Comparison of ENCODE assay signal across 8 cellular contexts in genomic region chr6:33324139-33324538, GRCh38. TPM values are rescaled to one million over a fixed set of nuclear protein-coding genes. Genes with fewer than 3 reads are reported as not detected.
DNase-seq lines count a peak whose midpoint lies in the region; ATAC-seq and TF ChIP-seq lines count a peak whose summit lies in the region.

No MANE protein-coding gene starts in this region.

- peak overlapping the region; percentile 88 for H3K9ac ChIP-seq in endocrine pancreas (ENCODE audit: control insufficient read depth, insufficient read depth, low read length)

- DNase-seq in GM12865 (ENCODE audit: low read depth): peak; percentile 40
- DNase-seq in NB4 (ENCODE audit: low read depth): peak; percentile 39
- DNase-seq in psoas muscle: no peak
- no peak for DNase-seq in SW480 (ENCODE audit: low spot score)
- no peak for DNase-seq in GM10266 (ENCODE audit: extremely low spot score)

- peak overlapping the region; percentile 88 for H3K27ac ChIP-seq in psoas muscle

- H3K36me3 ChIP-seq in endocrine pancreas (ENCODE audit: control insufficient read depth, insufficient read depth, low read length) (no peaks in the 10 kb centered on the region), psoas muscle (ENCODE audit: insufficient read depth in 1 of 2, low read depth in 1 of 2) (peaks cover 8 to 25% of the 10 kb centered on the region in 2 donors)

- ATAC-seq in psoas muscle (no peak), HG03039 (IDR thresholded peaks at IDR 0.05; ENCODE audit: unreplicated experiment) (no peak), HG03175 (IDR thresholded peaks at IDR 0.05; ENCODE audit: unreplicated experiment) (no peak)

- H3K4me3 ChIP-seq in GM12865 (ENCODE audit: low read depth, low read length) (peak overlapping the region; percentile 65), NB4 (ENCODE audit: low read depth, low read length) (peak overlapping the region; percentile 93), endocrine pancreas (ENCODE audit: control insufficient read depth, insufficient read depth, low read length) (peak overlapping the region; percentile 67), psoas muscle (peak overlapping the region; percentile 80)

- TF ChIP-seq CTCF in GM12865 (IDR thresholded peaks at IDR 0.05; ENCODE audit: insufficient read depth, low read depth, low read length, missing control alignments) (no peak), NB4 (IDR thresholded peaks at IDR 0.05; ENCODE audit: low read depth, low read length) (no peak), psoas muscle (IDR thresholded peaks at IDR 0.05) (no peak), GM10266 (IDR thresholded peaks at IDR 0.05; ENCODE audit: control insufficient read depth, insufficient read depth, low read depth, missing control alignments) (no peak)

- H3K9me3 ChIP-seq in endocrine pancreas (ENCODE audit: control insufficient read depth, low read length) (no peaks in the 10 kb centered on the region), psoas muscle (no peaks in the 10 kb centered on the region)

- H3K4me1 ChIP-seq in endocrine pancreas (ENCODE audit: control insufficient read depth, insufficient read depth, low read length) (no peaks in the 10 kb centered on the region), psoas muscle (peaks cover 24% of the 10 kb centered on the region)

- WGBS in psoas muscle, 3 donors: 15 to 24% (median 21%) methylated on average over 7 of the region's 7 CpGs

- TF ChIP-seq POLR2A in NB4 (IDR thresholded peaks at IDR 0.05; ENCODE audit: extremely low read depth, insufficient read length): no peak

- no peaks in the 10 kb centered on the region for H3K27me3 ChIP-seq in endocrine pancreas (ENCODE audit: control insufficient read depth, insufficient read depth, low read length)
- H3K27me3 ChIP-seq in psoas muscle (ENCODE audit: insufficient read depth in 3 of 3, low read length in 2 of 3): no peaks in the 10 kb centered on the region

- intact Hi-C loops in psoas muscle (cut with DNase I): no loop called here

RNA-seq across cellular contexts. Expression of gene DAXX, which starts 1.4 kb away (rescaled TPM):
- total RNA-seq in psoas muscle: 10 to 100 TPM; 22.2 to 36.4 (median 34.2) TPM
- 10 to 100 TPM; 39.3 to 76.8 (median 59.7) TPM for polyA plus RNA-seq in psoas muscle

RNA-seq across cellular contexts. Expression of gene ZBTB22, which starts 6.6 kb away (rescaled TPM):
- total RNA-seq in psoas muscle: 10 to 100 TPM in 2 of 4 donors, 1 to 10 TPM in 2; 7.4 to 19.7 (median 10.1) TPM
- 1 to 10 TPM; 4.7 to 8.4 (median 5.7) TPM for polyA plus RNA-seq in psoas muscle

RNA-seq across cellular contexts. Expression of gene TAPBP, which starts 10.3 kb away (rescaled TPM):
- total RNA-seq in psoas muscle: 10 to 100 TPM; 24.4 to 37.4 (median 27.1) TPM
- polyA plus RNA-seq in psoas muscle: 10 to 100 TPM in 2 of 3 donors, 1 to 10 TPM in 1; 7.9 to 16.1 (median 10.1) TPM

RNA-seq across cellular contexts. Expression of gene RGL2, which starts 25.4 kb away (rescaled TPM):
- total RNA-seq in psoas muscle: 10 to 100 TPM; 44.5 to 58.3 (median 54.9) TPM
- 10 to 100 TPM; 30.5 to 66.1 (median 51.9) TPM for polyA plus RNA-seq in psoas muscle

RNA-seq across cellular contexts. Expression of gene PFDN6, which starts 34.7 kb away (rescaled TPM):
- 10 to 100 TPM; 57.2 to 87.6 (median 75.7) TPM for total RNA-seq in psoas muscle
- polyA plus RNA-seq in psoas muscle: 100 to 1,000 TPM; 223 to 296 (median 248) TPM

Comparison
In these comparisons a context has a peak if more than half of its experiments do, and no peak if none do; other contexts are left out.
1. DNase-seq: peak in GM12865 (single experiment) and NB4 (single experiment); none in psoas muscle (0 of 2), SW480 (single experiment) and GM10266 (single experiment).
2. Peak in every context shown above with its lines, with median percentiles within 50 percentile points of each other: H3K4me3 ChIP-seq.